Comparison of ENCODE assay signal across 27 cellular contexts in the genomic region with DNA sequence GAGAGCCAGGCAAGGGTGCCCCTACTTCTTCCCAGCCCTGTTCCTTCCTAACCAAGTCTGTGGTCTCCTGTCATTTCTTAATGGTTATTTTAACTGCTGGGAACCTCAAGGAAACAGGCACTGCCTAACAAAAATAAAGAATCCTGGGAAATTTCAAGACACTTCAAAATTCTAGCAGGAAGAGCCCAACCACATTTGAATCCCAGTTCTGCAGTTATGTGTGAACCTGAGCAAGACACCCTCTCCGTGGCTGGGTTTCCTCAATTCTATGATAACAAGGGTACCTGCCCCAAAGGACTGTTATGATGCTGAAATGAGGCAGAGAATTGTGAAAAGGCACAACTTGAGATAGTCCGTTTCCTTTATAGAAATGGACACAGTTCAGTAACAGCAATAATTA. TPM values are rescaled to one million over a fixed set of nuclear protein-coding genes. Genes with fewer than 3 reads are reported as not detected.
DNase-seq lines count a peak whose midpoint lies in the region; ATAC-seq, FAIRE-seq and TF ChIP-seq lines count a peak whose summit lies in the region.
"Had no signal": no experiment of that assay in that cellular context is flagged by ENCODE, and none has a peak within 500 bp of the region (broad histone marks: within the 10 kb centered on the region; RNA-seq: fewer than 3 reads in every experiment).

No MANE protein-coding gene starts in this region.

- H3K79me2 ChIP-seq in neural progenitor cell (ENCODE audit: low read depth): no peaks in the 10 kb centered on the region

- POLR2A ChIA-PET in A549 (lab: Yijun Ruan, JAX): no interaction called here
- POLR2A ChIA-PET in RWPE1 (lab: Yijun Ruan, JAX; ENCODE audit: low non-redundant PET): no interaction called here

- H3K4me1 Mint-ChIP-seq in nephron (peaks cover 38% of the 10 kb centered on the region), neural progenitor cell (peaks cover 30% of the 10 kb centered on the region)
- H3K4me1 Mint-ChIP-seq in activated naive CD4-positive, alpha-beta T cell treated with anti-CD3 and anti-CD28 coated beads for 36 hours (ENCODE audit: low read depth): peaks cover 34% of the 10 kb centered on the region
- H3K4me1 Mint-ChIP-seq: endodermal cell had no signal

- DNase-seq in A549 (ENCODE audit: low read depth in 1 of 2, low spot score in 1 of 2) (no peak), EH (ENCODE audit: low read depth) (peak; percentile 47), RWPE1 (ENCODE audit: low spot score) (no peak), neural progenitor cell (ENCODE audit: low spot score) (no peak)
- no peak for DNase-seq in activated naive CD4-positive, alpha-beta T cell treated with anti-CD3 and anti-CD28 coated beads for 36 hours
- DNase-seq: activated CD4-positive, alpha-beta T cell treated with anti-CD3 and anti-CD28 coated beads, Interleukin-2, amount 50 U/mL, for 48 hours; activated CD4-positive, CD25-positive, alpha-beta regulatory T cell; activated effector memory CD4-positive, alpha-beta T cell treated with Interleukin-2 at 50 U/mL for 16 hours; activated naive CD8-positive, alpha-beta T cell treated with anti-CD3 and anti-CD28 coated beads, Interleukin-2, amount 50 U/mL, for 24 hours; central memory CD4-positive, alpha-beta T cell; DND-41; foreskin fibroblast; NCI-H1105 treated with DMSO at 0.1 percent for 48 hours; NCI-H2029; NCI-H526; tibial artery had no signal

- no peak overlapping the region for H3K9ac ChIP-seq in neural progenitor cell

- no peak overlapping the region for H3K4me3 ChIP-seq in A549
- no peak overlapping the region for H3K4me3 ChIP-seq in neural progenitor cell
- H3K4me3 ChIP-seq: lung, prostate gland, SJCRH30, tibial artery had no signal

- H3K36me3 ChIP-seq in neural progenitor cell: no peaks in the 10 kb centered on the region
- H3K36me3 ChIP-seq: neutrophil, prostate gland, SJCRH30, tibial artery had no signal

- no peaks in the 10 kb centered on the region for H3K9me3 ChIP-seq in A549
- H3K9me3 ChIP-seq in neural progenitor cell (ENCODE audit: low read depth): no peaks in the 10 kb centered on the region
- H3K9me3 ChIP-seq: neutrophil, prostate gland, SJCRH30, tibial artery had no signal

- H3F3A ChIP-seq in neural progenitor cell (ENCODE audit: low read depth): no peaks in the 10 kb centered on the region

- H3K27me3 Mint-ChIP-seq in nephron (ENCODE audit: low read depth) (peaks cover 13% of the 10 kb centered on the region), neural progenitor cell (ENCODE audit: insufficient read depth, low read depth) (peaks cover 17% of the 10 kb centered on the region)
- no peaks in the 10 kb centered on the region for H3K27me3 Mint-ChIP-seq in activated naive CD4-positive, alpha-beta T cell treated with anti-CD3 and anti-CD28 coated beads for 36 hours (ENCODE audit: low read depth)
- H3K27me3 Mint-ChIP-seq: activated naive CD8-positive, alpha-beta T cell treated with anti-CD3 and anti-CD28 coated beads, Interleukin-2, amount 50 U/mL, for 24 hours; stimulated activated naive CD8-positive, alpha-beta T cell treated with anti-CD3 and anti-CD28 coated beads, Interleukin-15, Interleukin-2, amounts not matched to agents 100 ng/mL and 50 ng/mL, for 24 hours; T-cell had no signal

- H3K27ac Mint-ChIP-seq in nephron: peak overlapping the region; percentile 38 to 85 (median 44)
- no peak overlapping the region for H3K27ac Mint-ChIP-seq in neural progenitor cell
- H3K27ac Mint-ChIP-seq in activated naive CD4-positive, alpha-beta T cell treated with anti-CD3 and anti-CD28 coated beads for 36 hours: no peak overlapping the region
- H3K27ac Mint-ChIP-seq: dendritic cell treated with granulocyte-macrophage colony-stimulating factor and Interleukin-4, amounts not matched to agents 40 ng/mL and 50 ng/mL, for 4 days; endodermal cell had no signal

- FAIRE-seq in A549 (lab: Jason Lieb, UNC): no peak

- H3K27ac ChIP-seq in A549 (peak overlapping the region; percentile 91 to 93), RWPE1 (0 out of 2 replicates have a peak overlapping the region, but pooled peaks have one; percentile 41), neural progenitor cell (no peak overlapping the region)
- H3K27ac ChIP-seq: C4-2B, neutrophil, prostate gland, SJCRH30, tibial artery had no signal

- H3K9me3 Mint-ChIP-seq in nephron (no peaks in the 10 kb centered on the region), neural progenitor cell (no peaks in the 10 kb centered on the region)
- H3K9me3 Mint-ChIP-seq in activated naive CD4-positive, alpha-beta T cell treated with anti-CD3 and anti-CD28 coated beads for 36 hours: no peaks in the 10 kb centered on the region
- H3K9me3 Mint-ChIP-seq: activated naive CD8-positive, alpha-beta T cell treated with anti-CD3 and anti-CD28 coated beads, Interleukin-2, amount 50 U/mL, for 24 hours; dendritic cell treated with granulocyte-macrophage colony-stimulating factor and Interleukin-4, amounts not matched to agents 40 ng/mL and 50 ng/mL, for 4 days; endodermal cell; stimulated activated naive CD8-positive, alpha-beta T cell treated with anti-CD3 and anti-CD28 coated beads, Interleukin-15, Interleukin-2, amounts not matched to agents 100 ng/mL and 50 ng/mL, for 24 hours; T-cell had no signal

- no peak for TF ChIP-seq POLR2A in A549 (IDR thresholded peaks at IDR 0.05; ENCODE audit: low read length)

- H4K20me1 ChIP-seq in neural progenitor cell (ENCODE audit: low read depth): no peaks in the 10 kb centered on the region

- H3K4me1 ChIP-seq in A549: peaks cover 50% of the 10 kb centered on the region
- H3K4me1 ChIP-seq in neural progenitor cell: no peaks in the 10 kb centered on the region
- H3K4me1 ChIP-seq: prostate gland had no signal

- WGBS in A549 (ENCODE audit: missing lambda C conversion rate): 92% methylated on average over 2 of the region's 2 CpGs

- CTCF ChIA-PET in A549 (lab: Yijun Ruan, JAX): interaction anchor here (0.6 to 1.0 kb wide), 2 partner anchors 11 to 320 kb away, joined by 3 to 6 read pairs; no protein-coding TSS in a partner anchor
- CTCF ChIA-PET in RWPE1 (lab: Yijun Ruan, JAX): no interaction called here
- CTCF ChIA-PET in activated naive CD4-positive, alpha-beta T cell treated with anti-CD3 and anti-CD28 coated beads for 36 hours (lab: Charles Lee): no interaction called here

- TF ChIP-seq EP300 in A549 (IDR thresholded peaks at IDR 0.05): no peak

- no peak overlapping the region for H2AFZ ChIP-seq in neural progenitor cell (replicated peaks)

- no peaks in the 10 kb centered on the region for H3K27me3 ChIP-seq in neural progenitor cell
- H3K27me3 ChIP-seq: neutrophil, SJCRH30, tibial artery had no signal

- H3K4me2 ChIP-seq in A549 (no peak overlapping the region; the same call in 2 of the 3 replicates), neural progenitor cell (no peak overlapping the region)

- no peak for TF ChIP-seq RAD21 in A549 (conservative IDR thresholded peaks at IDR 0.05 in 1 of 2, IDR thresholded peaks at IDR 0.05 in 1 of 2)

- ATAC-seq in A549: no peak
- ATAC-seq in GM18502 (IDR thresholded peaks at IDR 0.05; ENCODE audit: poor library complexity, unreplicated experiment): no peak
- ATAC-seq: activated naive CD8-positive, alpha-beta T cell treated with anti-CD3 and anti-CD28 coated beads, Interleukin-2, amount 50 U/mL, for 24 hours; T-cell had no signal

- intact Hi-C loops in activated naive CD4-positive, alpha-beta T cell treated with anti-CD3 and anti-CD28 coated beads for 36 hours (cut with micrococcal nuclease): no loop called here

- TF ChIP-seq CTCF in A549 (IDR thresholded peaks at IDR 0.05) (no peak), RWPE1 (conservative IDR thresholded peaks at IDR 0.05; ENCODE audit: low read depth) (no peak), nephron (IDR thresholded peaks at IDR 0.05; ENCODE audit: unreplicated experiment in 3 of 3) (no peak), neural progenitor cell (IDR thresholded peaks at IDR 0.05) (no peak)

- H3K4me3 Mint-ChIP-seq in nephron: no peak overlapping the region
- no peak overlapping the region for H3K4me3 Mint-ChIP-seq in neural progenitor cell
- H3K4me3 Mint-ChIP-seq in activated naive CD4-positive, alpha-beta T cell treated with anti-CD3 and anti-CD28 coated beads for 36 hours: no peak overlapping the region
- H3K4me3 Mint-ChIP-seq: activated naive CD8-positive, alpha-beta T cell treated with anti-CD3 and anti-CD28 coated beads, Interleukin-2, amount 50 U/mL, for 24 hours; dendritic cell treated with granulocyte-macrophage colony-stimulating factor and Interleukin-4, amounts not matched to agents 40 ng/mL and 50 ng/mL, for 4 days; endodermal cell; stimulated activated naive CD8-positive, alpha-beta T cell treated with anti-CD3 and anti-CD28 coated beads, Interleukin-15, Interleukin-2, amounts not matched to agents 100 ng/mL and 50 ng/mL, for 24 hours; T-cell had no signal

- no peaks in the 10 kb centered on the region for H3K36me3 Mint-ChIP-seq in nephron (ENCODE audit: low read depth)
- no peaks in the 10 kb centered on the region for H3K36me3 Mint-ChIP-seq in neural progenitor cell
- H3K36me3 Mint-ChIP-seq in activated naive CD4-positive, alpha-beta T cell treated with anti-CD3 and anti-CD28 coated beads for 36 hours (ENCODE audit: low read depth): no peaks in the 10 kb centered on the region
- H3K36me3 Mint-ChIP-seq: T-cell had no signal

TF ChIP-seq in A549, 52 proteins besides CTCF, POLR2A, EP300 and RAD21 (continues in another document):
- no peak for TF ChIP-seq ZNF302 (CRISPR knock-in tag; IDR thresholded peaks at IDR 0.05)
- TF ChIP-seq TP53 (CRISPR knock-in tag; IDR thresholded peaks at IDR 0.05): no peak
- TF ChIP-seq NR3C1 (IDR thresholded peaks at IDR 0.05): no peak
- TF ChIP-seq NPAS2 (CRISPR knock-in tag; IDR thresholded peaks at IDR 0.05; ENCODE audit: borderline replicate concordance): no peak
- TF ChIP-seq SMC3 (IDR thresholded peaks at IDR 0.05): no peak
- TF ChIP-seq, protein P1, sequence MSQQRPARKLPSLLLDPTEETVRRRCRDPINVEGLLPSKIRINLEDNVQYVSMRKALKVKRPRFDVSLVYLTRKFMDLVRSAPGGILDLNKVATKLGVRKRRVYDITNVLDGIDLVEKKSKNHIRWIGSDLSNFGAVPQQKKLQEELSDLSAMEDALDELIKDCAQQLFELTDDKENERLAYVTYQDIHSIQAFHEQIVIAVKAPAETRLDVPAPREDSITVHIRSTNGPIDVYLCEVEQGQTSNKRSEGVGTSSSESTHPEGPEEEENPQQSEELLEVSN (IDR thresholded peaks at IDR 0.05; ENCODE audit: borderline replicate concordance, low read depth): no peak
- TF ChIP-seq, protein P2, sequence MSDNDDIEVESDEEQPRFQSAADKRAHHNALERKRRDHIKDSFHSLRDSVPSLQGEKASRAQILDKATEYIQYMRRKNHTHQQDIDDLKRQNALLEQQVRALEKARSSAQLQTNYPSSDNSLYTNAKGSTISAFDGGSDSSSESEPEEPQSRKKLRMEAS (IDR thresholded peaks at IDR 0.05): no peak

RNA-seq across cellular contexts. Expression of a gene that starts 36.2 kb away (rescaled TPM):
- polyA plus RNA-seq in A549 (2011; rRNA removed) (152 and 171 TPM in 2 replicates), A549 (2017; fragmentation: RNase III; extraction: RNeasy Plus Mini Kit Qiagen cat#74134 plus additional on column Dnase treatment) (47.9 to 49.3 TPM (median 48.8 TPM) in 3 replicates)
- polyA plus RNA-seq in A549 (2012; cell fraction: cytosol; rRNA removed): 92.2 and 125 TPM in 2 replicates
- polyA plus RNA-seq in A549 (2012; cell fraction: nucleus; rRNA removed): 137 and 140 TPM in 2 replicates
- 652 and 758 TPM in 2 replicates for polyA minus RNA-seq in A549 (2011; rRNA and poly(A)+ RNA removed)
- total RNA-seq in neural progenitor cell (ENCODE audit: low replicate concordance): 0.34 and 1.5 TPM in 2 replicates
- 10 to 100 TPM; 51.0 to 53.5 TPM for total RNA-seq in activated naive CD4-positive, alpha-beta T cell treated with anti-CD3 and anti-CD28 coated beads for 36 hours

Comparison
In these comparisons a context has a peak if more than half of its experiments do, and no peak if none do; other contexts are left out.
1. H3K27ac Mint-ChIP-seq: peak in nephron (3 of 3); none in neural progenitor cell (single experiment) and activated naive CD4-positive, alpha-beta T cell treated with anti-CD3 and anti-CD28 coated beads for 36 hours (single experiment).
2. RNA of a gene that starts 36.2 kb away (total RNA-seq): 51.0 to 53.5 TPM in activated naive CD4-positive, alpha-beta T cell treated with anti-CD3 and anti-CD28 coated beads for 36 hours; 0.34 to 1.5 TPM in neural progenitor cell; every median in the first group is over 10 times any median in the second.